In the genomic region with DNA sequence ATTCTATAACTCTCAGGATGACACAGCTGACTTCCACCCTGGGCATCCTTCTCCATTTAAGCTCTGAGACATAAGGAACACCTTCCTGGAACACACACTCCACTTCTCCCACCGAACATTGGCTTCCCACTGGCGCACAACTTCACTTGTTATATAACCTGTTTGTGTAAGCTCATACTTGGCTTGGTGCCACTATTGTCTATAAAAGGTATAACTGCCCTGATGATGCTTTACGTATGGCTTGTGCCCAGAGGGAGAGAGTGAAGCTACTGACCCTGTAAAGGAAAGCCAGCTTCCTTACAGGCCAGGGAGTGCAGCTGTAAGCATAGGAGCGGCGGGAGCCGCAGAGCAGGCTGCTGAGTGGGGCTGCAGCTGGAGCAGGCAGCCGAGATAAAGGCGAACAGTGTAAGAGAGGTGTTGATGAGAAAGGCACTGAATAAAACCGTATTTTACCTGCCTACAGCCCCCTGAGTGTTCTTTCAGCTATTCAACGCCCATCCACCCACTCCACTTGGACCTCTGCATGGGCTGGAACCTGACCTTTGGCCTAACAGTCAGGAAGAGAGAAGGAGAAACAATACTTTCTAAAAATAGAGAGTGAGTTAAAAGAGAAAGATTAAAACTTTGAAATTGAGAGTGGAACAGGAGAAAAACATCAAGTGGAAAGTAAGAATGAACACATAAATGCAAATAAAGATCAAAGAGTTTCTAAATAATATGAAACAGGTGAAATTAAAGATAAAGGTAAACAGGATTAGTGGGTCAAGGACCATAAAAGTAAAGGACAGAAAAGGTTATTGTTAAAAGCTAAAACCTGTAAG, we compare ENCODE assay signal across 27 cellular contexts.
DNase-seq lines count a peak whose midpoint lies in the region; ATAC-seq and TF ChIP-seq lines count a peak whose summit lies in the region.
"Had no signal": no experiment of that assay in that cellular context is flagged by ENCODE, and none has a peak within 500 bp of the region (broad histone marks: within the 10 kb centered on the region; RNA-seq: fewer than 3 reads in every experiment).

No MANE protein-coding gene starts in this region.

- no peaks in the 10 kb centered on the region; the same call in 1 of the 2 replicates for H3K27me3 Mint-ChIP-seq in H9 (ENCODE audit: low read depth)
- H3K27me3 Mint-ChIP-seq: activated B cell treated with CpG ODN at 0.5 μM for 24 hours; activated CD4-positive, alpha-beta memory T cell treated with anti-CD3 and anti-CD28 coated beads, Interleukin-2, amount 10 ng/mL, durations not matched to agents 7 days and 5 days; effector memory CD8-positive, alpha-beta T cell; natural killer cell treated with Interleukin-12 subunit alpha and Interleukin-12 subunit beta and Interleukin-15 and Interleukin-18, amount 100 ng/mL, for 72 hours had no signal

- no peaks in the 10 kb centered on the region for H3K79me2 ChIP-seq in H9 (ENCODE audit: insufficient read depth, low read length)
- no peaks in the 10 kb centered on the region for H3K79me2 ChIP-seq in hepatocyte

- H2AFZ ChIP-seq in H9 (ENCODE audit: low read length) (peak overlapping the region; percentile 36), hepatocyte (peak overlapping the region; percentile 43)
- H2AFZ ChIP-seq: GM23248 had no signal

- H3K27me3 ChIP-seq in H9 (ENCODE audit: insufficient read depth, low read length) (no peaks in the 10 kb centered on the region), hepatocyte (no peaks in the 10 kb centered on the region)
- H3K27me3 ChIP-seq: suprapubic skin had no signal

- H3K23me2 ChIP-seq in H9 (ENCODE audit: insufficient read length, low read depth, low read length, poor library complexity, severe bottlenecking) = no peaks in the 10 kb centered on the region

- no peaks in the 10 kb centered on the region for H3K36me3 Mint-ChIP-seq in H9 (ENCODE audit: insufficient read depth in 1 of 3, low read depth in 3 of 3)
- H3K36me3 Mint-ChIP-seq: CD14-positive monocyte; natural killer cell treated with Interleukin-12 subunit alpha and Interleukin-12 subunit beta and Interleukin-15 and Interleukin-18, amount 100 ng/mL, for 72 hours; stimulated activated effector memory CD8-positive, alpha-beta T cell treated with anti-CD3 and anti-CD28 coated beads, Interleukin-12 subunit alpha, Interleukin-12 subunit beta, amount 100 ng/mL, for 72 hours had no signal

- DNase-seq in COR-L47 (lab: John Stamatoyannopoulos, UW) (peak; percentile 6), H9 (peak; percentile 26), NCI-H748 treated with DMSO at 0.1 percent for 48 hours (lab: John Stamatoyannopoulos, UW) (peak; percentile 73), hepatocyte (ENCODE audit: low spot score) (peak; percentile 20), iPS-NIHi7 (ENCODE audit: extremely low spot score) (no peak), COLO668 (lab: John Stamatoyannopoulos, UW; ENCODE audit: unreplicated experiment) (no peak)
- no peak for DNase-seq in activated CD4-positive, alpha-beta T cell treated with anti-CD3 and anti-CD28 coated beads for 4 hours
- DNase-seq: activated B cell treated with CpG ODN at 0.5 μM for 24 hours; activated CD4-positive, alpha-beta memory T cell treated with anti-CD3 and anti-CD28 coated beads, Interleukin-2, amount 10 ng/mL, durations not matched to agents 7 days and 5 days; activated naive CD4-positive, alpha-beta T cell treated with Interleukin-2 at 50 U/mL for 16 hours; amygdala; central memory CD4-positive, alpha-beta T cell; DND-41; effector memory CD8-positive, alpha-beta T cell; GM23248; left colon; NCI-H1048; NCI-H2029 treated with DMSO at 0.1 percent for 48 hours; NCI-H774; T-helper 2 cell had no signal

- H3K14ac ChIP-seq in H9 (ENCODE audit: insufficient read depth, low read length) = no peak overlapping the region

- H4K8ac ChIP-seq in H9 (replicated peaks; ENCODE audit: insufficient read length, low read depth, low read length) = no peak overlapping the region

- 0 out of 7 replicates have a peak overlapping the region, but pooled peaks of 1 of the 3 experiments have one; percentile 9 for H3K27ac Mint-ChIP-seq in H9
- H3K27ac Mint-ChIP-seq: activated B cell treated with CpG ODN at 0.5 μM for 24 hours; activated CD4-positive, alpha-beta memory T cell treated with anti-CD3 and anti-CD28 coated beads, Interleukin-2, amount 10 ng/mL, durations not matched to agents 7 days and 5 days; CD14-positive monocyte; effector memory CD8-positive, alpha-beta T cell; natural killer cell treated with Interleukin-12 subunit alpha and Interleukin-12 subunit beta and Interleukin-15 and Interleukin-18, amount 100 ng/mL, for 72 hours; stimulated activated effector memory CD8-positive, alpha-beta T cell treated with anti-CD3 and anti-CD28 coated beads, Interleukin-12 subunit alpha, Interleukin-12 subunit beta, amount 100 ng/mL, for 72 hours had no signal

- H3K9me3 ChIP-seq in H9 (ENCODE audit: control insufficient read depth, low read depth, low read length) (no peaks in the 10 kb centered on the region), hepatocyte (ENCODE audit: low read depth) (no peaks in the 10 kb centered on the region)
- H3K9me3 ChIP-seq: suprapubic skin had no signal

- no peak overlapping the region for H4K91ac ChIP-seq in H9 (ENCODE audit: insufficient read length, low read depth, low read length)

- H2AK5ac ChIP-seq in H9 (ENCODE audit: insufficient read length, low read length) = no peak overlapping the region

- H3K4me3 ChIP-seq in hepatocyte = no peak overlapping the region
- H3K4me3 ChIP-seq: GM23248, suprapubic skin had no signal

- no peaks in the 10 kb centered on the region for H3K79me1 ChIP-seq in H9 (ENCODE audit: insufficient read depth, low read depth, low read length, poor library complexity, severe bottlenecking)

- no peak for TF ChIP-seq CTCF in H9 (conservative IDR thresholded peaks at IDR 0.05)
- no peak for TF ChIP-seq CTCF in hepatocyte (IDR thresholded peaks at IDR 0.05; ENCODE audit: poor library complexity)

- H4K20me1 ChIP-seq in H9 (ENCODE audit: control insufficient read depth, insufficient read depth, insufficient read length) = no peaks in the 10 kb centered on the region
- H4K20me1 ChIP-seq in hepatocyte (ENCODE audit: insufficient read depth, poor library complexity, severe bottlenecking) = no peaks in the 10 kb centered on the region

- H4K5ac ChIP-seq in H9 (ENCODE audit: insufficient read length, low read depth, low read length) = no peak overlapping the region

- WGBS in H9 (ENCODE audit: extremely low coverage, insufficient read length, low lambda C conversion rate) = no CpG with 5 or more reads among the region's 10 CpGs
- 58% methylated on average over 10 of the region's 10 CpGs for WGBS in hepatocyte (ENCODE audit: low lambda C conversion rate, missing lambda C conversion rate)

- H3K4me2 ChIP-seq in H9 (ENCODE audit: insufficient read depth, insufficient read length, low read length) (no peak overlapping the region), hepatocyte (no peak overlapping the region)
- H3K4me2 ChIP-seq: KMS-11 had no signal

- no peak overlapping the region for H2BK20ac ChIP-seq in H9 (ENCODE audit: low read depth, low read length, poor library complexity, severe bottlenecking)

- H2BK5ac ChIP-seq in H9 (ENCODE audit: insufficient read length, low read length) = no peak overlapping the region

- peaks cover 8 to 10% of the 10 kb centered on the region in 2 experiments for H3K4me1 Mint-ChIP-seq in H9
- H3K4me1 Mint-ChIP-seq: activated B cell treated with CpG ODN at 0.5 μM for 24 hours; activated CD4-positive, alpha-beta memory T cell treated with anti-CD3 and anti-CD28 coated beads, Interleukin-2, amount 10 ng/mL, durations not matched to agents 7 days and 5 days; CD14-positive monocyte; stimulated activated effector memory CD8-positive, alpha-beta T cell treated with anti-CD3 and anti-CD28 coated beads, Interleukin-12 subunit alpha, Interleukin-12 subunit beta, amount 100 ng/mL, for 72 hours had no signal

- H2BK12ac ChIP-seq in H9 (ENCODE audit: insufficient read length, low read depth, low read length) = no peak overlapping the region

- H3K9me3 Mint-ChIP-seq in H9 = no peaks in the 10 kb centered on the region
- H3K9me3 Mint-ChIP-seq: activated CD4-positive, alpha-beta memory T cell treated with anti-CD3 and anti-CD28 coated beads, Interleukin-2, amount 10 ng/mL, durations not matched to agents 7 days and 5 days had no signal

- H3K27ac ChIP-seq in H9 (ENCODE audit: insufficient read length, low read depth, low read length) (no peak overlapping the region), hepatocyte (no peak overlapping the region)
- H3K27ac ChIP-seq: GM23248, KMS-11, suprapubic skin had no signal

- no peak overlapping the region for H3K9ac ChIP-seq in H9 (ENCODE audit: extremely low read depth, insufficient read length, low read length)
- H3K9ac ChIP-seq: GM23248, KMS-11 had no signal

- no peaks in the 10 kb centered on the region for H3K36me3 ChIP-seq in hepatocyte (replicated peaks; ENCODE audit: insufficient read depth, low read depth)
- H3K36me3 ChIP-seq: suprapubic skin had no signal

- H3K4ac ChIP-seq in H9 (ENCODE audit: low read depth, low read length) = no peak overlapping the region

- no peak overlapping the region for H3K23ac ChIP-seq in H9 (ENCODE audit: insufficient read length, low read depth, low read length)

- H3K56ac ChIP-seq in H9 (ENCODE audit: insufficient read length, low read depth, low read length) = no peak overlapping the region

- no peak overlapping the region for H3K4me3 Mint-ChIP-seq in H9
- H3K4me3 Mint-ChIP-seq: activated B cell treated with CpG ODN at 0.5 μM for 24 hours; activated CD4-positive, alpha-beta memory T cell treated with anti-CD3 and anti-CD28 coated beads, Interleukin-2, amount 10 ng/mL, durations not matched to agents 7 days and 5 days; CD14-positive monocyte; effector memory CD8-positive, alpha-beta T cell; natural killer cell treated with Interleukin-12 subunit alpha and Interleukin-12 subunit beta and Interleukin-15 and Interleukin-18, amount 100 ng/mL, for 72 hours; stimulated activated effector memory CD8-positive, alpha-beta T cell treated with anti-CD3 and anti-CD28 coated beads, Interleukin-12 subunit alpha, Interleukin-12 subunit beta, amount 100 ng/mL, for 72 hours had no signal

- H2BK120ac ChIP-seq in H9 (ENCODE audit: low read depth, low read length, poor library complexity, severe bottlenecking) = no peak overlapping the region

- H3K4me1 ChIP-seq in H9 (ENCODE audit: insufficient read depth, low read length) (no peaks in the 10 kb centered on the region; the same call in 1 of the 2 replicates), hepatocyte (ENCODE audit: insufficient read depth) (peaks cover 5% of the 10 kb centered on the region)

- ATAC-seq in HG02840 (IDR thresholded peaks at IDR 0.05; ENCODE audit: low FRiP score, unreplicated experiment) = no peak
- ATAC-seq: effector memory CD8-positive, alpha-beta T cell; left colon; natural killer cell treated with Interleukin-12 subunit alpha and Interleukin-12 subunit beta and Interleukin-15 and Interleukin-18, amount 100 ng/mL, for 72 hours; Panc1; stimulated activated effector memory CD8-positive, alpha-beta T cell treated with anti-CD3 and anti-CD28 coated beads, Interleukin-12 subunit alpha, Interleukin-12 subunit beta, amount 100 ng/mL, for 72 hours had no signal

- no peak overlapping the region for H2BK15ac ChIP-seq in H9 (ENCODE audit: low read depth, low read length)

- no peak overlapping the region for H3K18ac ChIP-seq in H9 (ENCODE audit: insufficient read length, low read depth, low read length)

- no peak overlapping the region for H3T11ph ChIP-seq in H9 (ENCODE audit: low read length)

- no peaks in the 10 kb centered on the region for H3K9me2 ChIP-seq in hepatocyte (replicated peaks; ENCODE audit: insufficient read depth)

Comparison
In these comparisons a context has a peak if more than half of its experiments do, and no peak if none do; other contexts are left out.
1. DNase-seq: peak in COR-L47 (single experiment), H9 (single experiment), NCI-H748 treated with DMSO at 0.1 percent for 48 hours (single experiment) and hepatocyte (single experiment); none in iPS-NIHi7 (single experiment), activated CD4-positive, alpha-beta T cell treated with anti-CD3 and anti-CD28 coated beads for 4 hours (0 of 2) and COLO668 (single experiment).